In genomic region chr5:164763211-164763610, GRCh38 we compare ENCODE assay signal across 1 cellular context.
TF ChIP-seq lines count a peak whose summit lies in the region.

No MANE protein-coding gene starts in this region.

TF ChIP-seq in GM23338, 12 proteins besides CTCF, POLR2A, EP300 and RAD21 (continued from another document):
- TF ChIP-seq, protein P1, sequence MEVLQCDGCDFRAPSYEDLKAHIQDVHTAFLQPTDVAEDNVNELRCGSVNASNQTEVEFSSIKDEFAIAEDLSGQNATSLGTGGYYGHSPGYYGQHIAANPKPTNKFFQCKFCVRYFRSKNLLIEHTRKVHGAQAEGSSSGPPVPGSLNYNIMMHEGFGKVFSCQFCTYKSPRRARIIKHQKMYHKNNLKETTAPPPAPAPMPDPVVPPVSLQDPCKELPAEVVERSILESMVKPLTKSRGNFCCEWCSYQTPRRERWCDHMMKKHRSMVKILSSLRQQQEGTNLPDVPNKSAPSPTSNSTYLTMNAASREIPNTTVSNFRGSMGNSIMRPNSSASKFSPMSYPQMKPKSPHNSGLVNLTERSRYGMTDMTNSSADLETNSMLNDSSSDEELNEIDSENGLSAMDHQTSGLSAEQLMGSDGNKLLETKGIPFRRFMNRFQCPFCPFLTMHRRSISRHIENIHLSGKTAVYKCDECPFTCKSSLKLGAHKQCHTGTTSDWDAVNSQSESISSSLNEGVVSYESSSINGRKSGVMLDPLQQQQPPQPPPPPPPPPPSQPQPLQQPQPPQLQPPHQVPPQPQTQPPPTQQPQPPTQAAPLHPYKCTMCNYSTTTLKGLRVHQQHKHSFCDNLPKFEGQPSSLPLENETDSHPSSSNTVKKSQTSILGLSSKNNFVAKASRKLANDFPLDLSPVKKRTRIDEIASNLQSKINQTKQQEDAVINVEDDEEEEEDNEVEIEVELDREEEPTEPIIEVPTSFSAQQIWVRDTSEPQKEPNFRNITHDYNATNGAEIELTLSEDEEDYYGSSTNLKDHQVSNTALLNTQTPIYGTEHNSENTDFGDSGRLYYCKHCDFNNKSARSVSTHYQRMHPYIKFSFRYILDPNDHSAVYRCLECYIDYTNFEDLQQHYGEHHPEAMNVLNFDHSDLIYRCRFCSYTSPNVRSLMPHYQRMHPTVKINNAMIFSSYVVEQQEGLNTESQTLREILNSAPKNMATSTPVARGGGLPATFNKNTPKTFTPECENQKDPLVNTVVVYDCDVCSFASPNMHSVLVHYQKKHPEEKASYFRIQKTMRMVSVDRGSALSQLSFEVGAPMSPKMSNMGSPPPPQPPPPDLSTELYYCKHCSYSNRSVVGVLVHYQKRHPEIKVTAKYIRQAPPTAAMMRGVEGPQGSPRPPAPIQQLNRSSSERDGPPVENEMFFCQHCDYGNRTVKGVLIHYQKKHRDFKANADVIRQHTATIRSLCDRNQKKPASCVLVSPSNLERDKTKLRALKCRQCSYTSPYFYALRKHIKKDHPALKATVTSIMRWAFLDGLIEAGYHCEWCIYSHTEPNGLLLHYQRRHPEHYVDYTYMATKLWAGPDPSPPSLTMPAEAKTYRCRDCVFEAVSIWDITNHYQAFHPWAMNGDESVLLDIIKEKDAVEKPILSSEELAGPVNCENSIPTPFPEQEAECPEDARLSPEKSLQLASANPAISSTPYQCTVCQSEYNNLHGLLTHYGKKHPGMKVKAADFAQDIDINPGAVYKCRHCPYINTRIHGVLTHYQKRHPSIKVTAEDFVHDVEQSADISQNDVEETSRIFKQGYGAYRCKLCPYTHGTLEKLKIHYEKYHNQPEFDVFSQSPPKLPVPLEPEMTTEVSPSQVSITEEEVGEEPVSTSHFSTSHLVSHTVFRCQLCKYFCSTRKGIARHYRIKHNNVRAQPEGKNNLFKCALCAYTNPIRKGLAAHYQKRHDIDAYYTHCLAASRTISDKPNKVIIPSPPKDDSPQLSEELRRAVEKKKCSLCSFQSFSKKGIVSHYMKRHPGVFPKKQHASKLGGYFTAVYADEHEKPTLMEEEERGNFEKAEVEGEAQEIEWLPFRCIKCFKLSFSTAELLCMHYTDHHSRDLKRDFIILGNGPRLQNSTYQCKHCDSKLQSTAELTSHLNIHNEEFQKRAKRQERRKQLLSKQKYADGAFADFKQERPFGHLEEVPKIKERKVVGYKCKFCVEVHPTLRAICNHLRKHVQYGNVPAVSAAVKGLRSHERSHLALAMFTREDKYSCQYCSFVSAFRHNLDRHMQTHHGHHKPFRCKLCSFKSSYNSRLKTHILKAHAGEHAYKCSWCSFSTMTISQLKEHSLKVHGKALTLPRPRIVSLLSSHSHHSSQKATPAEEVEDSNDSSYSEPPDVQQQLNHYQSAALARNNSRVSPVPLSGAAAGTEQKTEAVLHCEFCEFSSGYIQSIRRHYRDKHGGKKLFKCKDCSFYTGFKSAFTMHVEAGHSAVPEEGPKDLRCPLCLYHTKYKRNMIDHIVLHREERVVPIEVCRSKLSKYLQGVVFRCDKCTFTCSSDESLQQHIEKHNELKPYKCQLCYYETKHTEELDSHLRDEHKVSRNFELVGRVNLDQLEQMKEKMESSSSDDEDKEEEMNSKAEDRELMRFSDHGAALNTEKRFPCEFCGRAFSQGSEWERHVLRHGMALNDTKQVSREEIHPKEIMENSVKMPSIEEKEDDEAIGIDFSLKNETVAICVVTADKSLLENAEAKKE (CRISPR knock-in tag; IDR thresholded peaks at IDR 0.05): no peak
- TF ChIP-seq POLR2AphosphoS5 (IDR thresholded peaks at IDR 0.05; ENCODE audit: low read depth) (no peak), ETS1 (IDR thresholded peaks at IDR 0.05) (no peak), EZH2phosphoT487 (IDR thresholded peaks at IDR 0.05; ENCODE audit: unreplicated experiment) (no peak)
TF ChIP-seq in GM23338: peak in this region for 0.
